Comparison of ENCODE assay signal across 10 cellular contexts in the genomic region with DNA sequence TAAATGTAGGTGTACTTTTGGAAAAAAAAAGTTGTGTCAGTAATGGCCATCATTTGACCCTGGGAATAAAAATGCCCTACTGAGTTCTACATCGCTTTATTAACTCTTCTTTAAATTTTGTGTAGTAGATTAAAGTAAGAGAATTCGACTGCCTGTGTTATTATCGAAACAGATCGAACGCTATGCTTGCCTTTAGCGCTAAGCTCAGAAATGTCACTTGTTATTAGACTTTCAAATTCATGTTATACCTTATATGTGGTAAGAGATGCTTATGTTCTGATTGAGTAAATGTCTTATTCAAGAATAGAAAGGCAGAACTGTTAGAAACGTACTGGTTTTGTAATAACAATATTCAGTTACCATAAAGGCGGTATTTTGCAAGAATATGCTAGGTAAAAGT. TPM values are rescaled to one million over a fixed set of nuclear protein-coding genes. Genes with fewer than 3 reads are reported as not detected.
DNase-seq lines count a peak whose midpoint lies in the region; ATAC-seq, FAIRE-seq and TF ChIP-seq lines count a peak whose summit lies in the region.
"Had no signal": no experiment of that assay in that cellular context is flagged by ENCODE, and none has a peak within 500 bp of the region (broad histone marks: within the 10 kb centered on the region; RNA-seq: fewer than 3 reads in every experiment).

No MANE protein-coding gene starts in this region.

- intact Hi-C loops in HepG2 (cut with micrococcal nuclease; ENCODE audit: unreplicated experiment) = loop anchor here (2.0 kb wide), 1 partner anchor 254 kb away; the partner anchor contains the start of genes MDH1 and WDPCP
- intact Hi-C loops in tibial artery (cut with DNase I; ENCODE audit: low total_unique reads) = no loop called here

- H3K9me3 Mint-ChIP-seq in activated T-cell treated with anti-CD3 and anti-CD28 coated beads, Interleukin-2, amount 50 U/mL, for 72 hours = peaks cover 0 to 2% of the 10 kb centered on the region in 2 donors

- peak overlapping the region; percentile 95 for H3K27ac Mint-ChIP-seq in activated T-cell treated with anti-CD3 and anti-CD28 coated beads, Interleukin-2, amount 50 U/mL, for 72 hours

- in situ Hi-C loops in astrocyte of the spinal cord (cut with HindIII; ENCODE audit: low sequenced_read_pairs) = no loop called here
- in situ Hi-C loops in HepG2 (cut with HindIII; ENCODE audit: extremely low pct_ligation_motif_present, low pct_unique_long_range_greater_than_20kb) = no loop called here

- CTCF ChIA-PET in HepG2 (lab: Yijun Ruan, JAX; ENCODE audit: low intra/inter-chr PET ratio, low total read pairs) = interaction anchor here (1.0 kb wide), 1 partner anchor 152 kb away, joined by 3 read pairs; no protein-coding TSS in a partner anchor

- peak overlapping the region; percentile 100 for H3K4me3 Mint-ChIP-seq in activated T-cell treated with anti-CD3 and anti-CD28 coated beads, Interleukin-2, amount 50 U/mL, for 72 hours

- H3K4me1 Mint-ChIP-seq in activated T-cell treated with anti-CD3 and anti-CD28 coated beads, Interleukin-2, amount 50 U/mL, for 72 hours (ENCODE audit: low read depth) = peaks cover 59% of the 10 kb centered on the region

- H3K36me3 ChIP-seq in HepG2 (replicated peaks in 1 of 2; ENCODE audit: control insufficient read depth in 1 of 2, insufficient read depth in 2 of 2, low read length in 2 of 2) (no peaks in the 10 kb centered on the region), tibial artery (no peaks in the 10 kb centered on the region)

- TF ChIP-seq CTCF in astrocyte of the spinal cord (IDR thresholded peaks at IDR 0.05; ENCODE audit: low read depth, low read length) = no peak
- no peak for TF ChIP-seq CTCF in HepG2 (CRISPR knock-in tag; IDR thresholded peaks at IDR 0.05)
- no peak for TF ChIP-seq CTCF in tibial artery (IDR thresholded peaks at IDR 0.05)

- BruUV-seq in HepG2 (replicated peaks; lab: Mats Ljungman, UMichigan) = no TSS peak

- no peak for FAIRE-seq in HepG2 (lab: Jason Lieb, UNC)
- FAIRE-seq: D721Med, urothelium cell line had no signal

- peak overlapping the region; percentile 92 for H3K9ac ChIP-seq in HepG2 (ENCODE audit: insufficient read depth, low read depth, low read length)

- H3K79me2 ChIP-seq in HepG2 (ENCODE audit: insufficient read depth, low read length) = peaks cover 64% of the 10 kb centered on the region

- POLR2A ChIA-PET in HepG2 (lab: Yijun Ruan, JAX) = interaction anchor here (0.7 to 5.2 kb wide), 13 partner anchors 9 to 254 kb away, joined by 3 to 73 read pairs (median 19); partner anchors contain the start of genes MDH1 and WDPCP

- peak overlapping the region; percentile 95 for H3K4me2 ChIP-seq in HepG2 (ENCODE audit: low read depth, low read length)

- no peak for ATAC-seq in activated T-cell treated with anti-CD3 and anti-CD28 coated beads, Interleukin-2, amount 50 U/mL, for 72 hours (replicated peaks in 1 of 2)
- no peak for ATAC-seq in HepG2
- ATAC-seq in HG02678 (IDR thresholded peaks at IDR 0.05; ENCODE audit: unreplicated experiment) = no peak

- DNase-seq in activated T-cell treated with anti-CD3 and anti-CD28 coated beads, Interleukin-2, amount 50 U/mL, for 72 hours = no peak
- DNase-seq in activated T-cell treated with anti-CD3 and anti-CD28 coated beads, Interleukin-2, amount 50 U/mL, for 48 hours = no peak
- DNase-seq in astrocyte of the spinal cord (ENCODE audit: low read depth, low spot score) = no peak
- DNase-seq in HepG2 (ENCODE audit: low spot score) = no peak
- DNase-seq in tibial artery = no peak
- no peak for DNase-seq in NCI-H2081 treated with DMSO at 0.1 percent for 48 hours (lab: John Stamatoyannopoulos, UW)
- no peak for DNase-seq in activated effector memory CD4-positive, alpha-beta T cell treated with anti-CD3 and anti-CD28 coated beads, Interleukin-2, amount 50 U/mL, for 16 hours

- no peak for TF ChIP-seq POLR2A in HepG2 (IDR thresholded peaks at IDR 0.05; ENCODE audit: insufficient read depth in 1 of 2, low read depth in 2 of 2, low read length in 2 of 2)

- 26% methylated on average over 8 of the region's 8 CpGs for WGBS in HepG2 (ENCODE audit: low lambda C conversion rate)

- no peak for TF ChIP-seq RAD21 in HepG2 (CRISPR knock-in tag; IDR thresholded peaks at IDR 0.05)

- peak overlapping the region; percentile 94 for H3K27ac ChIP-seq in HepG2 (ENCODE audit: extremely low read length, insufficient read depth, low read length)
- peak overlapping the region; percentile 91 to 98 for H3K27ac ChIP-seq in tibial artery

- no peaks in the 10 kb centered on the region for H3K27me3 Mint-ChIP-seq in activated T-cell treated with anti-CD3 and anti-CD28 coated beads, Interleukin-2, amount 50 U/mL, for 72 hours (ENCODE audit: low read depth)

- TF ChIP-seq EP300 in HepG2 (IDR thresholded peaks at IDR 0.05; ENCODE audit: low read depth in 2 of 2, low read length in 2 of 2) = no peak
- no peak for TF ChIP-seq EP300 in HepG2 (CRISPR knock-in tag; IDR thresholded peaks at IDR 0.05; ENCODE audit: borderline replicate concordance)

- peak overlapping the region; percentile 85 for H3K4me3 ChIP-seq in astrocyte of the spinal cord (ENCODE audit: low read depth, low read length)
- H3K4me3 ChIP-seq in HepG2 (replicated peaks in 1 of 3; ENCODE audit: insufficient read depth in 1 of 3, low read depth in 2 of 3, low read length in 3 of 3) = peak overlapping the region; percentile 82 to 95 (median 85)
- H3K4me3 ChIP-seq in tibial artery = peak overlapping the region; percentile 72 to 89

- H3K4me1 ChIP-seq in HepG2 (ENCODE audit: insufficient read depth, low read length) (peaks cover 51% of the 10 kb centered on the region), tibial artery (peaks cover 0 to 65% (median 30%) of the 10 kb centered on the region in 4 donors)

- peaks cover 7 to 8% of the 10 kb centered on the region in 2 donors for H3K36me3 Mint-ChIP-seq in activated T-cell treated with anti-CD3 and anti-CD28 coated beads, Interleukin-2, amount 50 U/mL, for 72 hours (ENCODE audit: insufficient read depth in 2 of 2)

- H4K20me1 ChIP-seq in HepG2 (ENCODE audit: insufficient read depth, low read length) = peaks cover 35% of the 10 kb centered on the region

- H3K9me3 ChIP-seq in HepG2 (ENCODE audit: low read length) (no peaks in the 10 kb centered on the region), tibial artery (no peaks in the 10 kb centered on the region)

- no peaks in the 10 kb centered on the region; a peak in 1 of 5 replicates for H3K27me3 ChIP-seq in HepG2 (ENCODE audit: control insufficient read depth in 1 of 2, insufficient read depth in 2 of 2, low read length in 2 of 2)
- no peaks in the 10 kb centered on the region for H3K27me3 ChIP-seq in tibial artery

- no peak overlapping the region for H2AFZ ChIP-seq in HepG2 (ENCODE audit: low read length)

TF ChIP-seq in HepG2, 621 proteins besides CTCF, POLR2A, EP300 and RAD21 (continues in another document):
- TF ChIP-seq HIVEP1 (CRISPR knock-in tag; IDR thresholded peaks at IDR 0.05) (no peak), BRCA1 (CRISPR knock-in tag; IDR thresholded peaks at IDR 0.05) (0 out of 2 replicates have a peak, but pooled peaks have one; percentile 40), ELF4 (CRISPR knock-in tag; IDR thresholded peaks at IDR 0.05; ENCODE audit: borderline replicate concordance) (0 out of 2 replicates have a peak, but pooled peaks have one; percentile 1), ZNF574 (CRISPR knock-in tag; IDR thresholded peaks at IDR 0.05) (no peak)

RNA-seq across cellular contexts. Expression of gene UGP2, which starts 1.4 kb away (rescaled TPM):
- 10 to 100 TPM; 89.7 to 93.2 TPM for total RNA-seq in activated T-cell treated with anti-CD3 and anti-CD28 coated beads, Interleukin-2, amount 50 U/mL, for 72 hours
- 134 and 210 TPM in 2 replicates for total RNA-seq in HepG2 (2016; rRNA removed; fragmentation: Illumina TruSeq; extraction: Trizol)
- total RNA-seq in HepG2 (2016; cell fraction: cytosol; rRNA removed; fragmentation: Illumina TruSeq; extraction: Trizol; ENCODE audit: low read depth) = 83.7 and 93.6 TPM in 2 replicates
- total RNA-seq in HepG2 (2016; cell fraction: insoluble cytoplasmic fraction; rRNA removed; fragmentation: Illumina TruSeq; extraction: Trizol) = 123 and 218 TPM in 2 replicates
- 85.1 and 86.4 TPM in 2 replicates for total RNA-seq in HepG2 (2016; cell fraction: membrane; rRNA removed; fragmentation: Illumina TruSeq; extraction: Trizol)
- 79.9 and 81.8 TPM in 2 replicates for total RNA-seq in HepG2 (2016; cell fraction: nucleus; rRNA removed; fragmentation: Illumina TruSeq; extraction: Trizol)
- 80.1 and 96.0 TPM in 2 replicates for polyA plus RNA-seq in HepG2 (2011; rRNA removed)
- polyA plus RNA-seq in HepG2 (2011; cell fraction: cytosol; rRNA removed) = 34.2 and 64.5 TPM in 2 replicates
- 28.2 and 36.8 TPM in 2 replicates for polyA plus RNA-seq in HepG2 (2011; cell fraction: nucleus; rRNA removed)
- 164 and 194 TPM in 2 replicates for polyA plus RNA-seq in HepG2 (2012)
- 27.9 and 31.2 TPM in 2 replicates for polyA plus RNA-seq in HepG2 (2016; cell fraction: cytosol; fragmentation: Illumina TruSeq; extraction: Trizol; ENCODE audit: low read depth)
- 183 and 197 TPM in 2 replicates for polyA plus RNA-seq in HepG2 (2016; cell fraction: insoluble cytoplasmic fraction; fragmentation: Illumina TruSeq; extraction: Trizol; ENCODE audit: low read depth)
- polyA plus RNA-seq in HepG2 (2016; cell fraction: membrane; fragmentation: Illumina TruSeq; extraction: Trizol; ENCODE audit: low read depth) = 56.9 and 57.3 TPM in 2 replicates
- 78.5 and 87.8 TPM in 2 replicates for polyA plus RNA-seq in HepG2 (2016; cell fraction: nucleus; fragmentation: Illumina TruSeq; extraction: Trizol; ENCODE audit: insufficient read depth, low read depth)
- polyA minus RNA-seq in HepG2 (2011; rRNA and poly(A)+ RNA removed; ENCODE audit: low replicate concordance) = 11.5 and 14.4 TPM in 2 replicates
- polyA minus RNA-seq in HepG2 (2011; cell fraction: cytosol; rRNA and poly(A)+ RNA removed) = 103 and 130 TPM in 2 replicates
- polyA minus RNA-seq in HepG2 (2011; cell fraction: nucleus; rRNA and poly(A)+ RNA removed) = 119 and 170 TPM in 2 replicates
